ENCODE assay signal across 23 cellular contexts in the genomic region with DNA sequence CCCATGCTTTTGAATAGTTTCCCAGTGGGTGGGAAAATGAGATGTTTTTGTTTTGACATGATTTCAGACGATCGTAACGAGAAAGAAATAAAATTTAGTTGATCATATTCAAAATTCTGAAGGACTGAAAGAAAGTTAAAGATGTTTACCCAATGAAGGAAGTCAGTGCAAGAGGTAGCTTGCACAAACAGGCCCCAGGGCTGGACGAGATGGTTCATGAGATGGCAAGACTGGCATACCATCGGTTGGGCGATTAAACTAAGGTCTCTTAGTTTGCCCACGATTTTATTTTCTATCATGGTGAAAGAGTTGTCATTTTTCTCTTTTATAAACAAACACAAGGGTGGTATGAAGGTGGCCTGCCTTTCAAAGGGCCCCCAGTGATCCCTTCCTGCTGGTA.
"Had no signal": no experiment of that assay in that cellular context is flagged by ENCODE, and none has a peak within 500 bp of the region (broad histone marks: within the 10 kb centered on the region; RNA-seq: fewer than 3 reads in every experiment).

No MANE protein-coding gene starts in this region.

- H3K9me3 ChIP-seq: colonic mucosa, esophagus squamous epithelium, gastrocnemius medialis had no signal

- H3K4me3 ChIP-seq: colonic mucosa, coronary artery, dorsolateral prefrontal cortex, esophagus muscularis mucosa, esophagus squamous epithelium, gastrocnemius medialis, gastroesophageal sphincter, heart left ventricle, heart right ventricle had no signal

- DNase-seq: colonic mucosa; cortex of kidney; dermis blood vessel endothelial cell; dorsolateral prefrontal cortex; effector CD4-positive, alpha-beta T cell; effector CD8-positive, alpha-beta T cell; effector memory CD4-positive, alpha-beta T cell; effector memory CD8-positive, alpha-beta T cell; endodermal cell; erythroblast; esophagus squamous epithelium; foreskin fibroblast; foreskin keratinocyte; foreskin melanocyte; gastrocnemius medialis; glutamatergic neuron; head of caudate nucleus; heart left ventricle; heart right ventricle had no signal

- H3K27me3 ChIP-seq: colonic mucosa, foreskin keratinocyte had no signal

- H3K36me3 ChIP-seq: colonic mucosa, esophagus muscularis mucosa, esophagus squamous epithelium, gastrocnemius medialis, gastroesophageal sphincter, heart left ventricle, heart right ventricle had no signal

- H3K27ac ChIP-seq: colonic mucosa, coronary artery, dorsolateral prefrontal cortex, epithelial cell of prostate, esophagus muscularis mucosa, esophagus squamous epithelium, foreskin keratinocyte, gastrocnemius medialis, gastroesophageal sphincter, heart left ventricle, heart right ventricle had no signal

- H3K4me1 ChIP-seq: colonic mucosa, esophagus muscularis mucosa, esophagus squamous epithelium, foreskin keratinocyte, gastrocnemius medialis, gastroesophageal sphincter, heart left ventricle, heart right ventricle had no signal
